Comparison of ENCODE assay signal across 28 cellular contexts in genomic region chr6:115750292-115750691, GRCh38.
"Had no signal": no experiment of that assay in that cellular context is flagged by ENCODE, and none has a peak within 500 bp of the region (broad histone marks: within the 10 kb centered on the region; RNA-seq: fewer than 3 reads in every experiment).

No MANE protein-coding gene starts in this region.

- H3K4me1 Mint-ChIP-seq: stimulated activated effector memory CD8-positive, alpha-beta T cell treated with anti-CD3 and anti-CD28 coated beads, Interleukin-12 subunit alpha, Interleukin-12 subunit beta, amount 100 ng/mL, for 72 hours; stimulated activated memory B cell treated with anti-CD40 and anti-IgM and Interleukin-4, amounts not matched to agents 10 μg/mL and 1 μg/mL and 100 μg/mL, for 72 hours; stimulated activated naive B cell treated with anti-CD40 and anti-IgM and Interleukin-4, amounts not matched to agents 10 μg/mL and 1 μg/mL and 100 μg/mL, for 72 hours; stimulated activated naive CD8-positive, alpha-beta T cell treated with anti-CD3 and anti-CD28 coated beads, Interleukin-15, amount 100 ng/mL, for 72 hours had no signal

- H3K4me3 ChIP-seq: stomach, suprapubic skin, testis, thoracic aorta, thyroid gland, tibial artery, tibial nerve, transverse colon, upper lobe of left lung, upper lobe of right lung, uterus, vagina had no signal

- H3K9me3 Mint-ChIP-seq: stimulated activated memory B cell treated with anti-CD40 and anti-IgM and Interleukin-4, amounts not matched to agents 10 μg/mL and 1 μg/mL and 100 μg/mL, for 72 hours; stimulated activated naive CD8-positive, alpha-beta T cell treated with anti-CD3 and anti-CD28 coated beads, Interleukin-15, Interleukin-2, amounts not matched to agents 100 ng/mL and 50 ng/mL, for 24 hours; type B pancreatic cell had no signal

- H3K36me3 ChIP-seq: stomach, suprapubic skin, thoracic aorta, thyroid gland, tibial artery, tibial nerve, transverse colon, upper lobe of left lung, upper lobe of right lung, uterus, vagina had no signal

- H3K27me3 Mint-ChIP-seq: stimulated activated memory B cell treated with anti-CD40 and anti-IgM and Interleukin-4, amounts not matched to agents 10 μg/mL and 1 μg/mL and 100 μg/mL, for 72 hours; stimulated activated naive B cell treated with anti-CD40 and anti-IgM and Interleukin-4, amounts not matched to agents 10 μg/mL and 1 μg/mL and 100 μg/mL, for 72 hours; stimulated activated naive CD8-positive, alpha-beta T cell treated with anti-CD3 and anti-CD28 coated beads, Interleukin-15, amount 100 ng/mL, for 72 hours; stimulated activated naive CD8-positive, alpha-beta T cell treated with anti-CD3 and anti-CD28 coated beads, Interleukin-15, Interleukin-2, amounts not matched to agents 100 ng/mL and 50 ng/mL, for 24 hours; type B pancreatic cell had no signal

- DNase-seq: stimulated activated CD4-positive, alpha-beta T cell treated with anti-CD3 and anti-CD28 coated beads, Interleukin-2, amount 100 ng/mL, for 48 hours; stimulated activated CD4-positive, alpha-beta T cell treated with anti-CD3 and anti-CD28 coated beads, Interleukin-4, amount 100 ng/mL, for 1 hour; stimulated activated CD4-positive, alpha-beta T cell treated with anti-CD3 and anti-CD28 coated beads, Interleukin-4, amount 100 ng/mL, for 24 hours; stimulated activated CD4-positive, alpha-beta T cell treated with anti-CD3 and anti-CD28 coated beads, Interleukin-4, amount 100 ng/mL, for 4 hours; stimulated activated CD8-positive, alpha-beta memory T cell treated with anti-CD3 and anti-CD28 coated beads, Interleukin-4, amount 100 ng/mL, for 48 hours; stimulated activated naive B cell treated with anti-CD40 and anti-IgM and Interleukin-4, amounts not matched to agents 10 μg/mL and 1 μg/mL and 100 μg/mL, for 72 hours; stimulated activated naive CD4-positive, alpha-beta T cell; stimulated activated naive CD4-positive, alpha-beta T cell treated with Interleukin-2 at 50 U/mL for 16 hours; stimulated activated naive CD8-positive, alpha-beta T cell treated with anti-CD3 and anti-CD28 coated beads, Interleukin-15, amount 100 ng/mL, for 72 hours; stimulated activated naive CD8-positive, alpha-beta T cell treated with anti-CD3 and anti-CD28 coated beads, Interleukin-15, Interleukin-2, amounts not matched to agents 100 U/mL and 50 U/mL, for 24 hours; stomach; substantia nigra; testis; thyroid gland; tibial artery; transverse colon; trophoblast cell; upper lobe of left lung; upper lobe of right lung; uterus had no signal

- H3K9me3 ChIP-seq: suprapubic skin, testis, thoracic aorta, thyroid gland, tibial artery, transverse colon, upper lobe of left lung, upper lobe of right lung, uterus, vagina had no signal

- H3K27ac Mint-ChIP-seq: stimulated activated effector memory CD8-positive, alpha-beta T cell treated with anti-CD3 and anti-CD28 coated beads, Interleukin-12 subunit alpha, Interleukin-12 subunit beta, amount 100 ng/mL, for 72 hours; stimulated activated memory B cell treated with anti-CD40 and anti-IgM and Interleukin-4, amounts not matched to agents 10 μg/mL and 1 μg/mL and 100 μg/mL, for 72 hours; stimulated activated naive B cell treated with anti-CD40 and anti-IgM and Interleukin-4, amounts not matched to agents 10 μg/mL and 1 μg/mL and 100 μg/mL, for 72 hours; stimulated activated naive CD8-positive, alpha-beta T cell treated with anti-CD3 and anti-CD28 coated beads, Interleukin-15, amount 100 ng/mL, for 72 hours; stimulated activated naive CD8-positive, alpha-beta T cell treated with anti-CD3 and anti-CD28 coated beads, Interleukin-15, Interleukin-2, amounts not matched to agents 100 ng/mL and 50 ng/mL, for 24 hours; type B pancreatic cell had no signal

- H3K27ac ChIP-seq: stomach, suprapubic skin, testis, thoracic aorta, thyroid gland, tibial artery, tibial nerve, transverse colon, upper lobe of left lung, upper lobe of right lung, uterus, vagina had no signal

- H3K4me1 ChIP-seq: stomach, suprapubic skin, testis, thyroid gland, tibial artery, tibial nerve, transverse colon, upper lobe of left lung, upper lobe of right lung, uterus, vagina had no signal

- ATAC-seq: stimulated activated effector memory CD8-positive, alpha-beta T cell treated with anti-CD3 and anti-CD28 coated beads, Interleukin-12 subunit alpha, Interleukin-12 subunit beta, amount 100 ng/mL, for 72 hours; stimulated activated memory B cell treated with anti-CD40 and anti-IgM and Interleukin-4, amounts not matched to agents 10 μg/mL and 1 μg/mL and 100 μg/mL, for 72 hours; stimulated activated naive B cell treated with anti-CD40 and anti-IgM and Interleukin-4, amounts not matched to agents 10 μg/mL and 1 μg/mL and 100 μg/mL, for 72 hours; stimulated activated naive CD8-positive, alpha-beta T cell treated with anti-CD3 and anti-CD28 coated beads, Interleukin-15, amount 100 ng/mL, for 72 hours; stimulated activated naive CD8-positive, alpha-beta T cell treated with anti-CD3 and anti-CD28 coated beads, Interleukin-15, Interleukin-2, amounts not matched to agents 100 U/mL and 50 U/mL, for 24 hours; upper lobe of right lung had no signal

- H3K4me3 Mint-ChIP-seq: stimulated activated effector memory CD8-positive, alpha-beta T cell treated with anti-CD3 and anti-CD28 coated beads, Interleukin-12 subunit alpha, Interleukin-12 subunit beta, amount 100 ng/mL, for 72 hours; stimulated activated memory B cell treated with anti-CD40 and anti-IgM and Interleukin-4, amounts not matched to agents 10 μg/mL and 1 μg/mL and 100 μg/mL, for 72 hours; stimulated activated naive B cell treated with anti-CD40 and anti-IgM and Interleukin-4, amounts not matched to agents 10 μg/mL and 1 μg/mL and 100 μg/mL, for 72 hours; stimulated activated naive CD8-positive, alpha-beta T cell treated with anti-CD3 and anti-CD28 coated beads, Interleukin-15, amount 100 ng/mL, for 72 hours; stimulated activated naive CD8-positive, alpha-beta T cell treated with anti-CD3 and anti-CD28 coated beads, Interleukin-15, Interleukin-2, amounts not matched to agents 100 ng/mL and 50 ng/mL, for 24 hours; type B pancreatic cell had no signal

- H3K36me3 Mint-ChIP-seq: stimulated activated effector memory CD8-positive, alpha-beta T cell treated with anti-CD3 and anti-CD28 coated beads, Interleukin-12 subunit alpha, Interleukin-12 subunit beta, amount 100 ng/mL, for 72 hours; stimulated activated memory B cell treated with anti-CD40 and anti-IgM and Interleukin-4, amounts not matched to agents 10 μg/mL and 1 μg/mL and 100 μg/mL, for 72 hours; stimulated activated naive B cell treated with anti-CD40 and anti-IgM and Interleukin-4, amounts not matched to agents 10 μg/mL and 1 μg/mL and 100 μg/mL, for 72 hours; type B pancreatic cell had no signal

- H3K27me3 ChIP-seq: stomach, suprapubic skin, testis, thyroid gland, tibial artery, tibial nerve, transverse colon, upper lobe of left lung, upper lobe of right lung, uterus, vagina had no signal
